ENCODE assay signal across 16 cellular contexts in the genomic region with DNA sequence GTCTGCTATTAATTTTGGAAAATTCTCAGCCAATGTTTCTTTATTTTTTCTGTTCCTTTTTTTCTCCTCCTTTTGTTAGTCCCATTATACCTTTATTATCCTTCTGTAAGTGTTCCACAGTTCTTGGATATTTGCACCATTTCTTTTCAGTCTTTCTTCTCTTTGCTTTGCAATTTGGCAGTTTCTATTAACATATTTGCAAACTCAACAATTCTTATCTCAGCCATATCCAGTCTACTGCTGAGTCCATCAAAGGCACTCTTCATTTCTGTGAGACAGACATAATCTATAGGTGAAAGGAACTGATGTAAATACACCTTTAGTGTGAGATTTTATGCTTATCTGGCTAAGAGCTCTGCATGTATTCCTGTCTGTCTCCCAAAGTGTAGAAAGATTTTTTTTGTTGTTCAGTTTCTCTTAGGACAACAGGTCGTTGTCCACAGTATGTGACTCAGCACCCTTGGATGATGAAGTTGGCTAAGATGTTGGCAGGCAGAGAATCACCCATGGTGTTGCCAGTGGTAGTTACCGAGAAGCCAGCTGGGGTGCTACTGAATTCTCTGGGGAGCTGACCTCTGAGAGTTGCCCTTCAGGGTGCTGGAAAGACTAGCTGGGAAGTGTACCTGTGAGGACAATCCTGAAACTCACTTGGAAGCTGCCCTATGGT. TPM values are rescaled to one million over a fixed set of nuclear protein-coding genes. Genes with fewer than 3 reads are reported as not detected.
A peak's percentile ranks its signal among the peaks of the same experiment; 100 is the strongest.
DNase-seq lines count a peak whose midpoint lies in the region; ATAC-seq and TF ChIP-seq lines count a peak whose summit lies in the region.
"Had no signal": no experiment of that assay in that cellular context is flagged by ENCODE, and none has a peak within 500 bp of the region (broad histone marks: within the 10 kb centered on the region; RNA-seq: fewer than 3 reads in every experiment).

No MANE protein-coding gene starts in this region.

- H3K27ac Mint-ChIP-seq in natural killer cell = no peak overlapping the region

- no peaks in the 10 kb centered on the region for H3K36me3 ChIP-seq in MG63
- H3K36me3 ChIP-seq: neutrophil had no signal

- intact Hi-C loops in natural killer cell (cut with micrococcal nuclease) = no loop called here

- no peaks in the 10 kb centered on the region for H3K27me3 ChIP-seq in MG63
- H3K27me3 ChIP-seq: neutrophil had no signal

- no peak for TF ChIP-seq CTCF in fibroblast of mammary gland (conservative IDR thresholded peaks at IDR 0.05; ENCODE audit: control insufficient read depth, insufficient read depth, low read depth, low read length)
- no peak for TF ChIP-seq CTCF in natural killer cell (IDR thresholded peaks at IDR 0.05)

- H3K4me3 Mint-ChIP-seq in natural killer cell = no peak overlapping the region

- H3K27me3 Mint-ChIP-seq in natural killer cell (ENCODE audit: low read depth in 2 of 2) = no peaks in the 10 kb centered on the region

- ATAC-seq in GM18511 (IDR thresholded peaks at IDR 0.05; ENCODE audit: unreplicated experiment) = peak; percentile 49
- ATAC-seq in GM21423 (IDR thresholded peaks at IDR 0.05; ENCODE audit: unreplicated experiment) = peak; percentile 18
- ATAC-seq in natural killer cell = no peak

- H3K36me3 Mint-ChIP-seq in natural killer cell = no peaks in the 10 kb centered on the region

- peak; percentile 45 for DNase-seq in MG63
- DNase-seq in fibroblast of mammary gland (ENCODE audit: low read depth) = peak; percentile 54
- DNase-seq in midbrain (lab: John Stamatoyannopoulos, UW) = no peak
- no peak for DNase-seq in occipital lobe (lab: John Stamatoyannopoulos, UW)
- DNase-seq in natural killer cell = no peak
- DNase-seq in NCI-H1048 (lab: John Stamatoyannopoulos, UW) = no peak
- DNase-seq: activated CD4-positive, alpha-beta T cell treated with anti-CD3 and anti-CD28 coated beads, Interleukin-2, amount 50 U/mL, for 48 hours; activated gamma-delta T cell; DMS79 treated with DMSO at 0.1 percent for 48 hours; NCI-H1694; stimulated activated CD4-positive, alpha-beta T cell treated with anti-CD3 and anti-CD28 coated beads, Interleukin-4, amount 100 ng/mL, for 4 hours; T-helper 9 cell had no signal

- no peaks in the 10 kb centered on the region for H3K9me3 ChIP-seq in MG63
- H3K9me3 ChIP-seq: neutrophil had no signal

- peaks cover 15 to 17% of the 10 kb centered on the region in 2 donors for H3K4me1 Mint-ChIP-seq in natural killer cell

- peaks cover 2 to 3% of the 10 kb centered on the region in 2 donors for H3K9me3 Mint-ChIP-seq in natural killer cell

- H3K4me3 ChIP-seq in MG63 = no peak overlapping the region
- no peak overlapping the region for H3K4me3 ChIP-seq in fibroblast of mammary gland (ENCODE audit: control insufficient read depth, low read depth, low read length)
- H3K4me3 ChIP-seq: lung had no signal

RNA-seq across cellular contexts. Expression of gene LEPR, which starts 38.4 kb away (rescaled TPM):
- total RNA-seq in MG63 (2014; rRNA removed; shearing (Covaris generic); ENCODE audit: low replicate concordance) = 1.7 and 4.0 TPM in 2 replicates
- 12.8 TPM for total RNA-seq in occipital lobe
- 1 to 10 TPM; 2.0 to 3.6 (median 2.1) TPM for total RNA-seq in natural killer cell

RNA-seq across cellular contexts. Expression of gene LEPROT, which starts 38.4 kb away (rescaled TPM):
- 16.0 and 17.4 TPM in 2 replicates for total RNA-seq in MG63 (2014; rRNA removed; shearing (Covaris generic); ENCODE audit: low replicate concordance)
- 35.2 TPM for total RNA-seq in occipital lobe
- total RNA-seq in natural killer cell = 10 to 100 TPM; 18.1 to 33.0 (median 20.3) TPM

Comparison
In these comparisons a context has a peak if more than half of its experiments do, and no peak if none do; other contexts are left out.
1. ATAC-seq: peak in GM18511 (single experiment) and GM21423 (single experiment); none in natural killer cell (0 of 3).
2. DNase-seq: peak in MG63 (single experiment) and fibroblast of mammary gland (single experiment); none in midbrain (single experiment), occipital lobe (single experiment), natural killer cell (single experiment) and NCI-H1048 (single experiment).